In genomic region chr17:35568561-35568960, GRCh38 we compare ENCODE assay signal across 1 cellular context.
A peak's percentile ranks its signal among the peaks of the same experiment; 100 is the strongest.
TF ChIP-seq lines count a peak whose summit lies in the region.

No MANE protein-coding gene starts in this region.

TF ChIP-seq in GM12878, 131 proteins besides CTCF, POLR2A, EP300 and RAD21:
- TF ChIP-seq BCL3 (IDR thresholded peaks at IDR 0.05; ENCODE audit: borderline replicate concordance, insufficient read depth, low read depth, low read length, poor library complexity, severe bottlenecking) (no peak), MYB (IDR thresholded peaks at IDR 0.05; ENCODE audit: borderline replicate concordance, low read depth, low read length) (no peak), RFX5 (IDR thresholded peaks at IDR 0.05; ENCODE audit: low read depth, low read length) (no peak), E2F4 (IDR thresholded peaks at IDR 0.05; ENCODE audit: low read depth, low read length) (0 out of 2 replicates have a peak, but pooled peaks have one; percentile 5), ASH2L (IDR thresholded peaks at IDR 0.05; ENCODE audit: borderline replicate concordance, low read depth) (no peak), NBN (IDR thresholded peaks at IDR 0.05) (no peak), BHLHE40 (IDR thresholded peaks at IDR 0.05; ENCODE audit: borderline replicate concordance in 1 of 2, low read depth in 2 of 2, low read length in 1 of 2) (peak; percentile 23 to 40; a peak in 2 of 4 replicates), ZNF217 (IDR thresholded peaks at IDR 0.05) (no peak), ZBTB11 (CRISPR knock-in tag; IDR thresholded peaks at IDR 0.05) (no peak), ZBTB40 (IDR thresholded peaks at IDR 0.05; ENCODE audit: borderline replicate concordance) (peak; percentile 36; the same call in 1 of the 2 replicates)
